Comparison of ENCODE assay signal across 16 cellular contexts in genomic region chr3:186798239-186798638, GRCh38. TPM values are rescaled to one million over a fixed set of nuclear protein-coding genes. Genes with fewer than 3 reads are reported as not detected.
"Had no signal": no experiment of that assay in that cellular context is flagged by ENCODE, and none has a peak within 500 bp of the region (broad histone marks: within the 10 kb centered on the region; RNA-seq: fewer than 3 reads in every experiment).

No MANE protein-coding gene starts in this region.

- H3K4me3 ChIP-seq: lower lobe of right lung, smooth muscle cell had no signal

- H3K27ac Mint-ChIP-seq: activated naive CD4-positive, alpha-beta T cell treated with anti-CD3 and anti-CD28 coated beads, Interleukin-2, amount 50 U/mL, for 24 hours; endodermal cell; progenitor cell of endocrine pancreas; type B pancreatic cell had no signal

- H3K27me3 Mint-ChIP-seq: activated naive CD4-positive, alpha-beta T cell treated with anti-CD3 and anti-CD28 coated beads, Interleukin-2, amount 50 U/mL, for 24 hours; naive thymus-derived CD4-positive, alpha-beta T cell; progenitor cell of endocrine pancreas; type B pancreatic cell had no signal

- ATAC-seq: esophagus mucosa; left cardiac atrium; lower lobe of right lung; naive thymus-derived CD4-positive, alpha-beta T cell; right cardiac atrium had no signal

- H3K4me1 Mint-ChIP-seq: endodermal cell had no signal

- H3K4me3 Mint-ChIP-seq: activated naive CD4-positive, alpha-beta T cell treated with anti-CD3 and anti-CD28 coated beads, Interleukin-2, amount 50 U/mL, for 24 hours; endodermal cell; immature natural killer cell; naive thymus-derived CD4-positive, alpha-beta T cell; type B pancreatic cell had no signal

- DNase-seq: activated CD4-positive, alpha-beta T cell treated with anti-CD3 and anti-CD28 coated beads, Interleukin-2, amount 50 U/mL, for 1 hour; brain microvascular endothelial cell; foreskin fibroblast; immature natural killer cell; left cardiac atrium; lower lobe of right lung; naive thymus-derived CD4-positive, alpha-beta T cell; occipital lobe; right cardiac atrium had no signal

- H3K9me3 Mint-ChIP-seq: activated naive CD4-positive, alpha-beta T cell treated with anti-CD3 and anti-CD28 coated beads, Interleukin-2, amount 50 U/mL, for 24 hours; endodermal cell; immature natural killer cell; naive thymus-derived CD4-positive, alpha-beta T cell; type B pancreatic cell had no signal

RNA-seq across cellular contexts. Expression of gene ADIPOQ, which starts 44.3 kb away (rescaled TPM):
- total RNA-seq: dermis microvascular lymphatic vessel endothelial cell; endodermal cell; lower lobe of right lung; naive thymus-derived CD4-positive, alpha-beta T cell; occipital lobe; progenitor cell of endocrine pancreas; smooth muscle cell had no signal
